Comparison of ENCODE assay signal across 15 cellular contexts in genomic region chr6:14763616-14764015, GRCh38.
"Had no signal": no experiment of that assay in that cellular context is flagged by ENCODE, and none has a peak within 500 bp of the region (broad histone marks: within the 10 kb centered on the region; RNA-seq: fewer than 3 reads in every experiment).

No MANE protein-coding gene starts in this region.

- H3K27me3 ChIP-seq: dorsolateral prefrontal cortex, esophagus muscularis mucosa, ovary had no signal

- ATAC-seq: activated CD8-positive, alpha-beta memory T cell treated with anti-CD3 and anti-CD28 coated beads, Interleukin-2, amount 10 ng/mL, durations not matched to agents 7 days and 5 days; stimulated activated naive CD8-positive, alpha-beta T cell treated with anti-CD3 and anti-CD28 coated beads, Interleukin-15, Interleukin-2, amounts not matched to agents 100 U/mL and 50 U/mL, for 24 hours had no signal

- H3K9me3 Mint-ChIP-seq: activated naive CD8-positive, alpha-beta T cell treated with anti-CD3 and anti-CD28 coated beads, Interleukin-2, amount 10 ng/mL, durations not matched to agents 7 days and 5 days; activated T-cell treated with anti-CD3 and anti-CD28 coated beads, Interleukin-2, amount 50 U/mL, for 24 hours; neural crest cell; T-helper 1 cell treated with Interleukin-12 subunit alpha and Interleukin-12 subunit beta and Interleukin-4 antibody, amounts not matched to agents 30 μg/mL and 1 μg/mL, for 36 hours had no signal

- DNase-seq: activated CD4-positive, alpha-beta T cell treated with anti-CD3 and anti-CD28 coated beads, Interleukin-2, amount 50 U/mL, for 48 hours; activated CD4-positive, CD25-positive, alpha-beta regulatory T cell; activated CD8-positive, alpha-beta memory T cell treated with anti-CD3 and anti-CD28 coated beads, Interleukin-2, amount 10 ng/mL, durations not matched to agents 7 days and 5 days; activated naive CD8-positive, alpha-beta T cell treated with anti-CD3 and anti-CD28 coated beads, Interleukin-2, amount 10 ng/mL, durations not matched to agents 7 days and 5 days; activated T-cell treated with anti-CD3 and anti-CD28 coated beads, Interleukin-2, amount 50 U/mL, for 24 hours; anterior cingulate cortex; dorsolateral prefrontal cortex; left ventricle myocardium inferior; ovary; stimulated activated CD4-positive, alpha-beta T cell treated with anti-CD3 and anti-CD28 coated beads, Interleukin-4, amount 100 ng/mL, for 1 hour; stimulated activated CD8-positive, alpha-beta memory T cell treated with anti-CD3 and anti-CD28 coated beads, Interleukin-4, amount 100 ng/mL, for 48 hours; stimulated activated naive CD8-positive, alpha-beta T cell treated with anti-CD3 and anti-CD28 coated beads, Interleukin-15, Interleukin-2, amounts not matched to agents 100 U/mL and 50 U/mL, for 24 hours had no signal

- H3K27ac Mint-ChIP-seq: activated CD8-positive, alpha-beta memory T cell treated with anti-CD3 and anti-CD28 coated beads, Interleukin-2, amount 10 ng/mL, durations not matched to agents 7 days and 5 days; activated naive CD8-positive, alpha-beta T cell treated with anti-CD3 and anti-CD28 coated beads, Interleukin-2, amount 10 ng/mL, durations not matched to agents 7 days and 5 days; activated T-cell treated with anti-CD3 and anti-CD28 coated beads, Interleukin-2, amount 50 U/mL, for 24 hours; T-helper 1 cell treated with Interleukin-12 subunit alpha and Interleukin-12 subunit beta and Interleukin-4 antibody, amounts not matched to agents 30 μg/mL and 1 μg/mL, for 36 hours had no signal

- H3K9me3 ChIP-seq: esophagus muscularis mucosa, left ventricle myocardium inferior, ovary had no signal

- H3K36me3 Mint-ChIP-seq: activated CD8-positive, alpha-beta memory T cell treated with anti-CD3 and anti-CD28 coated beads, Interleukin-2, amount 10 ng/mL, durations not matched to agents 7 days and 5 days; activated naive CD8-positive, alpha-beta T cell treated with anti-CD3 and anti-CD28 coated beads, Interleukin-2, amount 10 ng/mL, durations not matched to agents 7 days and 5 days had no signal

- H3K36me3 ChIP-seq: esophagus muscularis mucosa, left ventricle myocardium inferior, ovary had no signal

- H3K4me3 Mint-ChIP-seq: activated CD8-positive, alpha-beta memory T cell treated with anti-CD3 and anti-CD28 coated beads, Interleukin-2, amount 10 ng/mL, durations not matched to agents 7 days and 5 days; activated naive CD8-positive, alpha-beta T cell treated with anti-CD3 and anti-CD28 coated beads, Interleukin-2, amount 10 ng/mL, durations not matched to agents 7 days and 5 days; activated T-cell treated with anti-CD3 and anti-CD28 coated beads, Interleukin-2, amount 50 U/mL, for 24 hours; neural crest cell; T-helper 1 cell treated with Interleukin-12 subunit alpha and Interleukin-12 subunit beta and Interleukin-4 antibody, amounts not matched to agents 30 μg/mL and 1 μg/mL, for 36 hours had no signal

- H3K27ac ChIP-seq: dorsolateral prefrontal cortex, esophagus muscularis mucosa, left ventricle myocardium inferior, ovary had no signal

- H3K27me3 Mint-ChIP-seq: activated CD8-positive, alpha-beta memory T cell treated with anti-CD3 and anti-CD28 coated beads, Interleukin-2, amount 10 ng/mL, durations not matched to agents 7 days and 5 days; activated naive CD8-positive, alpha-beta T cell treated with anti-CD3 and anti-CD28 coated beads, Interleukin-2, amount 10 ng/mL, durations not matched to agents 7 days and 5 days; activated T-cell treated with anti-CD3 and anti-CD28 coated beads, Interleukin-2, amount 50 U/mL, for 24 hours had no signal

- H3K4me3 ChIP-seq: dorsolateral prefrontal cortex, esophagus muscularis mucosa, left ventricle myocardium inferior, ovary had no signal
